ENCODE assay signal across 26 cellular contexts in genomic region chr3:162569314-162569713, GRCh38.
A peak's percentile ranks its signal among the peaks of the same experiment; 100 is the strongest.
DNase-seq lines count a peak whose midpoint lies in the region; ATAC-seq lines count a peak whose summit lies in the region.
"Had no signal": no experiment of that assay in that cellular context is flagged by ENCODE, and none has a peak within 500 bp of the region (broad histone marks: within the 10 kb centered on the region; RNA-seq: fewer than 3 reads in every experiment).

No MANE protein-coding gene starts in this region.

- peak overlapping the region in 1 of 2 experiments; percentile 41 for H3K18ac ChIP-seq in mesenchymal stem cell (ENCODE audit: low read depth in 1 of 2, low read length in 2 of 2)

- no peak overlapping the region for H2AFZ ChIP-seq in mesenchymal stem cell (ENCODE audit: low read depth, low read length)
- H2AFZ ChIP-seq: GM23338, parathyroid adenoma had no signal

- no peak overlapping the region for H2AK5ac ChIP-seq in mesenchymal stem cell (ENCODE audit: low read length, severe bottlenecking)

- H3K9me3 ChIP-seq in mesenchymal stem cell (ENCODE audit: control insufficient read depth, low read length) = no peaks in the 10 kb centered on the region
- H3K9me3 ChIP-seq: sigmoid colon, suprapubic skin had no signal

- H3K79me1 ChIP-seq in mesenchymal stem cell (replicated peaks; ENCODE audit: low read length, poor library complexity, severe bottlenecking) = no peaks in the 10 kb centered on the region

- 44% methylated on average over 3 of the region's 3 CpGs for WGBS in mesenchymal stem cell

- H3K4me2 ChIP-seq in mesenchymal stem cell (ENCODE audit: low read length, poor library complexity, severe bottlenecking) = no peak overlapping the region
- H3K4me2 ChIP-seq: BLaER1 treated with 17β-estradiol and CSF1 and Interleukin-3, amounts not matched to agents 10 nM and 100 nM; GM23338 had no signal

- H3K23ac ChIP-seq in mesenchymal stem cell (ENCODE audit: low read length in 2 of 2) = no peak overlapping the region

- H2BK15ac ChIP-seq in mesenchymal stem cell (ENCODE audit: low read depth, poor library complexity, severe bottlenecking) = no peak overlapping the region

- no peak overlapping the region for H2BK120ac ChIP-seq in mesenchymal stem cell (ENCODE audit: low read depth, low read length)

- H2BK5ac ChIP-seq in mesenchymal stem cell (ENCODE audit: low read depth, low read length, poor library complexity, severe bottlenecking) = no peak overlapping the region

- no peaks in the 10 kb centered on the region for H3K27me3 ChIP-seq in mesenchymal stem cell (ENCODE audit: control insufficient read depth in 1 of 2, insufficient read depth in 1 of 2, low read length in 2 of 2)
- H3K27me3 ChIP-seq: BLaER1 treated with 17β-estradiol and CSF1 and Interleukin-3, amounts not matched to agents 10 nM and 100 nM; sigmoid colon; suprapubic skin had no signal

- no peak for ATAC-seq in GM21528 (IDR thresholded peaks at IDR 0.05; ENCODE audit: low FRiP score, unreplicated experiment)
- ATAC-seq: GM23338 had no signal

- H2BK12ac ChIP-seq in mesenchymal stem cell (ENCODE audit: low read length in 2 of 2) = no peak overlapping the region

- H4K91ac ChIP-seq in mesenchymal stem cell (ENCODE audit: low read length) = no peak overlapping the region

- H3K14ac ChIP-seq in mesenchymal stem cell (ENCODE audit: low read length in 2 of 2) = no peak overlapping the region

- H3K4ac ChIP-seq in mesenchymal stem cell (ENCODE audit: low read depth in 1 of 2, low read length in 2 of 2) = no peak overlapping the region

- peak; percentile 76 for DNase-seq in DMS53 treated with DMSO at 0.1 percent for 48 hours (lab: John Stamatoyannopoulos, UW; ENCODE audit: unreplicated experiment)
- peak in 2 of 3 experiments; percentile 38 to 83 for DNase-seq in NCI-H1417 (lab: John Stamatoyannopoulos, UW)
- peak; percentile 67 for DNase-seq in SW480 (ENCODE audit: low spot score)
- DNase-seq in mesenchymal stem cell = peak; percentile 8
- no peak for DNase-seq in NCI-H1694 treated with DMSO at 0.1 percent for 48 hours (lab: John Stamatoyannopoulos, UW)
- DNase-seq in inferior parietal cortex (ENCODE audit: extremely low spot score) = no peak
- no peak for DNase-seq in SKM-1 (lab: John Stamatoyannopoulos, UW; ENCODE audit: unreplicated experiment)
- DNase-seq: activated CD4-positive, alpha-beta T cell treated with anti-CD3 and anti-CD28 coated beads, Interleukin-2, amount 10 ng/mL, durations not matched to agents 7 days and 5 days; activated naive CD4-positive, alpha-beta T cell; activated T-cell treated with anti-CD3 and anti-CD28 coated beads, Interleukin-2, amount 50 U/mL, for 48 hours; Calu3; glutamatergic neuron; Kasumi-1; mammary epithelial cell; NCI-H187 treated with DMSO at 0.1 percent for 48 hours; NCI-H526 treated with DMSO at 0.1 percent for 48 hours; sigmoid colon; stimulated activated CD4-positive, alpha-beta T cell treated with anti-CD3 and anti-CD28 coated beads, Interleukin-4, amount 100 ng/mL, for 4 hours; stimulated activated naive B cell treated with anti-CD40 and anti-IgM and Interleukin-4, amounts not matched to agents 10 μg/mL and 1 μg/mL and 100 μg/mL, for 72 hours; SW 1271 had no signal

- no peak overlapping the region for H4K8ac ChIP-seq in mesenchymal stem cell (ENCODE audit: low read length)

- no peak overlapping the region for H3K9ac ChIP-seq in mesenchymal stem cell (ENCODE audit: low read length)
- H3K9ac ChIP-seq: BLaER1 treated with 17β-estradiol and CSF1 and Interleukin-3, amounts not matched to agents 10 nM and 100 nM; parathyroid adenoma had no signal

- H3K36me3 ChIP-seq in mesenchymal stem cell (ENCODE audit: control insufficient read depth in 1 of 2, insufficient read depth in 2 of 2, low read depth in 1 of 2, low read length in 2 of 2) = no peaks in the 10 kb centered on the region
- H3K36me3 ChIP-seq: BLaER1 treated with 17β-estradiol and CSF1 and Interleukin-3, amounts not matched to agents 10 nM and 100 nM; sigmoid colon; suprapubic skin had no signal

- no peak overlapping the region for H3K4me3 ChIP-seq in mesenchymal stem cell (ENCODE audit: insufficient read depth in 1 of 2, low read depth in 1 of 2, low read length in 2 of 2)
- H3K4me3 ChIP-seq: BLaER1 treated with 17β-estradiol and CSF1 and Interleukin-3, amounts not matched to agents 10 nM and 100 nM; GM23338; sigmoid colon; suprapubic skin had no signal

- H3K4me1 ChIP-seq in mesenchymal stem cell (ENCODE audit: control insufficient read depth, insufficient read depth, low read depth, low read length) = no peaks in the 10 kb centered on the region
- H3K4me1 ChIP-seq: BLaER1 treated with 17β-estradiol and CSF1 and Interleukin-3, amounts not matched to agents 10 nM and 100 nM; parathyroid adenoma; suprapubic skin had no signal

- no peak overlapping the region for H3K27ac ChIP-seq in mesenchymal stem cell (ENCODE audit: low read length, poor library complexity, severe bottlenecking)
- H3K27ac ChIP-seq: BLaER1 treated with 17β-estradiol and CSF1 and Interleukin-3, amounts not matched to agents 10 nM and 100 nM; parathyroid adenoma; RWPE1; sigmoid colon; suprapubic skin had no signal

Comparison
In these comparisons a context has a peak if more than half of its experiments do, and no peak if none do; other contexts are left out.
1. DNase-seq: peak in DMS53 treated with DMSO at 0.1 percent for 48 hours (single experiment), NCI-H1417 (2 of 3), SW480 (single experiment) and mesenchymal stem cell (single experiment); none in NCI-H1694 treated with DMSO at 0.1 percent for 48 hours (single experiment), inferior parietal cortex (single experiment) and SKM-1 (single experiment).